In genomic region chr20:61572312-61572711, GRCh38 we compare ENCODE assay signal across 24 cellular contexts.
DNase-seq lines count a peak whose midpoint lies in the region; FAIRE-seq and TF ChIP-seq lines count a peak whose summit lies in the region.
"Had no signal": no experiment of that assay in that cellular context is flagged by ENCODE, and none has a peak within 500 bp of the region (broad histone marks: within the 10 kb centered on the region; RNA-seq: fewer than 3 reads in every experiment).

No MANE protein-coding gene starts in this region.

- H2AFZ ChIP-seq in neural progenitor cell (replicated peaks) = no peak overlapping the region
- H2AFZ ChIP-seq in osteoblast (ENCODE audit: low read length) = no peak overlapping the region

- no peak for FAIRE-seq in kidney (lab: Jason Lieb, UNC)
- FAIRE-seq: A549, D721Med, GM12878, GM12892, GM18507 had no signal

- H3K9me3 Mint-ChIP-seq in chondrocyte (ENCODE audit: low read depth) (no peaks in the 10 kb centered on the region), neural progenitor cell (peaks cover 2% of the 10 kb centered on the region)
- H3K9me3 Mint-ChIP-seq: CD4-positive, alpha-beta T cell; CD8-positive, alpha-beta T cell had no signal

- H3K36me3 ChIP-seq in kidney (ENCODE audit: control insufficient read depth in 1 of 2, insufficient read depth in 2 of 2, low read length in 2 of 2) (no peaks in the 10 kb centered on the region), neural progenitor cell (no peaks in the 10 kb centered on the region), osteoblast (ENCODE audit: insufficient read depth, low read length) (no peaks in the 10 kb centered on the region)
- H3K36me3 ChIP-seq: BLaER1 treated with 17β-estradiol and CSF1 and Interleukin-3, amounts not matched to agents 10 nM and 100 nM had no signal

- H3K4me3 ChIP-seq in kidney (ENCODE audit: low read length in 2 of 2) (no peak overlapping the region), neural progenitor cell (no peak overlapping the region), osteoblast (ENCODE audit: insufficient read depth, low read length) (no peak overlapping the region)
- H3K4me3 ChIP-seq: A549; BLaER1 treated with 17β-estradiol and CSF1 and Interleukin-3, amounts not matched to agents 10 nM and 100 nM; GM12878 had no signal

- no peak for TF ChIP-seq CTCF in chondrocyte (IDR thresholded peaks at IDR 0.05)
- TF ChIP-seq CTCF in kidney (IDR thresholded peaks at IDR 0.05; ENCODE audit: borderline replicate concordance, extremely low read depth, insufficient read depth) = no peak
- no peak for TF ChIP-seq CTCF in neural progenitor cell (IDR thresholded peaks at IDR 0.05)
- TF ChIP-seq CTCF in osteoblast (IDR thresholded peaks at IDR 0.05; ENCODE audit: extremely low read depth, low read depth, low read length) = no peak

- no peak overlapping the region for H3K9ac ChIP-seq in kidney (ENCODE audit: low read length in 2 of 2)
- no peak overlapping the region for H3K9ac ChIP-seq in neural progenitor cell
- H3K9ac ChIP-seq: BLaER1 treated with 17β-estradiol and CSF1 and Interleukin-3, amounts not matched to agents 10 nM and 100 nM had no signal

- no peak overlapping the region for H3K4me2 ChIP-seq in neural progenitor cell
- H3K4me2 ChIP-seq in osteoblast (ENCODE audit: insufficient read depth, low read length) = no peak overlapping the region
- H3K4me2 ChIP-seq: A549; BLaER1 treated with 17β-estradiol and CSF1 and Interleukin-3, amounts not matched to agents 10 nM and 100 nM had no signal

- H3K4me1 Mint-ChIP-seq in chondrocyte (ENCODE audit: low read depth) (no peaks in the 10 kb centered on the region), neural progenitor cell (peaks cover 32% of the 10 kb centered on the region)
- H3K4me1 Mint-ChIP-seq: B cell had no signal

- H3K4me3 Mint-ChIP-seq in chondrocyte (ENCODE audit: unreplicated experiment) (no peak overlapping the region), neural progenitor cell (no peak overlapping the region)
- H3K4me3 Mint-ChIP-seq: B cell; CD4-positive, alpha-beta T cell; CD8-positive, alpha-beta T cell had no signal

- no peaks in the 10 kb centered on the region for H3K36me3 Mint-ChIP-seq in chondrocyte (ENCODE audit: low read depth)
- peaks cover 2% of the 10 kb centered on the region for H3K36me3 Mint-ChIP-seq in neural progenitor cell
- H3K36me3 Mint-ChIP-seq: CD8-positive, alpha-beta T cell had no signal

- in situ Hi-C loops in G401 (cut with HindIII; ENCODE audit: low sequenced_read_pairs) = no loop called here

- H3K9me3 ChIP-seq in kidney (ENCODE audit: control insufficient read depth in 1 of 2, low read length in 2 of 2) = no peaks in the 10 kb centered on the region
- no peaks in the 10 kb centered on the region for H3K9me3 ChIP-seq in neural progenitor cell (ENCODE audit: low read depth)
- no peaks in the 10 kb centered on the region for H3K9me3 ChIP-seq in osteoblast (ENCODE audit: low read depth, low read length)
- H3K9me3 ChIP-seq: A549 had no signal

- H3K27me3 Mint-ChIP-seq in chondrocyte (ENCODE audit: low read depth) (peaks cover 9% of the 10 kb centered on the region), neural progenitor cell (ENCODE audit: insufficient read depth, low read depth) (peaks cover 2% of the 10 kb centered on the region)
- H3K27me3 Mint-ChIP-seq: B cell; CD4-positive, alpha-beta T cell had no signal

- DNase-seq in chondrocyte (ENCODE audit: low spot score) (peak; percentile 51), kidney (peak; percentile 32), neural progenitor cell (ENCODE audit: low spot score) (no peak), osteoblast (ENCODE audit: insufficient read length, low spot score, missing footprints) (peak; percentile 43), G401 (ENCODE audit: low spot score) (no peak), cardiac septum (ENCODE audit: low spot score) (no peak), NCI-H1436 (lab: John Stamatoyannopoulos, UW) (no peak)
- DNase-seq in stimulated activated CD4-positive, alpha-beta T cell treated with anti-CD3 and anti-CD28 coated beads, Interleukin-4, amount 100 ng/mL, for 4 hours = no peak
- DNase-seq: AML-193; Caco-2; Calu3; CD4-positive, alpha-beta T cell; CD8-positive, alpha-beta T cell; DMS79 treated with DMSO at 0.1 percent for 48 hours; GDM1 had no signal

- H3K27ac ChIP-seq in kidney (ENCODE audit: low read depth in 2 of 2, low read length in 2 of 2) (no peak overlapping the region), neural progenitor cell (no peak overlapping the region), osteoblast (ENCODE audit: low read depth, low read length) (no peak overlapping the region)
- H3K27ac ChIP-seq: 22Rv1; A549; BLaER1 treated with 17β-estradiol and CSF1 and Interleukin-3, amounts not matched to agents 10 nM and 100 nM; C4-2B had no signal

- H3K4me1 ChIP-seq in kidney (ENCODE audit: control insufficient read depth in 1 of 2, insufficient read depth in 1 of 2, low read depth in 1 of 2, low read length in 2 of 2) (no peaks in the 10 kb centered on the region), neural progenitor cell (peaks cover 22% of the 10 kb centered on the region), osteoblast (ENCODE audit: insufficient read depth, low read length) (no peaks in the 10 kb centered on the region)
- H3K4me1 ChIP-seq: A549, Caco-2 had no signal

- H3K27ac Mint-ChIP-seq in chondrocyte (ENCODE audit: unreplicated experiment) (no peak overlapping the region), neural progenitor cell (peak overlapping the region; percentile 87)
- H3K27ac Mint-ChIP-seq: B cell; CD4-positive, alpha-beta T cell; CD8-positive, alpha-beta T cell had no signal

- peaks cover 8% of the 10 kb centered on the region for H3F3A ChIP-seq in neural progenitor cell (ENCODE audit: low read depth)

- no peaks in the 10 kb centered on the region for H3K79me2 ChIP-seq in neural progenitor cell (ENCODE audit: low read depth)
- H3K79me2 ChIP-seq in osteoblast (ENCODE audit: insufficient read depth, low read length) = no peaks in the 10 kb centered on the region

- intact Hi-C loops in kidney (cut with DNase I) (no loop called here), cardiac septum (cut with DNase I) (no loop called here)

- H4K20me1 ChIP-seq in neural progenitor cell (ENCODE audit: low read depth) = no peaks in the 10 kb centered on the region
- H4K20me1 ChIP-seq in osteoblast (ENCODE audit: insufficient read depth, low read length) = no peaks in the 10 kb centered on the region
- H4K20me1 ChIP-seq: BLaER1 treated with 17β-estradiol and CSF1 and Interleukin-3, amounts not matched to agents 10 nM and 100 nM had no signal

- H3K27me3 ChIP-seq in neural progenitor cell (no peaks in the 10 kb centered on the region), osteoblast (ENCODE audit: insufficient read depth, low read length) (no peaks in the 10 kb centered on the region)
- H3K27me3 ChIP-seq: BLaER1 treated with 17β-estradiol and CSF1 and Interleukin-3, amounts not matched to agents 10 nM and 100 nM had no signal

Comparison
In these comparisons a context has a peak if more than half of its experiments do, and no peak if none do; other contexts are left out.
1. DNase-seq: peak in chondrocyte (single experiment), kidney (single experiment) and osteoblast (single experiment); none in neural progenitor cell (single experiment), G401 (single experiment), cardiac septum (single experiment), stimulated activated CD4-positive, alpha-beta T cell treated with anti-CD3 and anti-CD28 coated beads, Interleukin-4, amount 100 ng/mL, for 4 hours (0 of 2) and NCI-H1436 (single experiment).